10 cellular contexts compared by ENCODE assay signal in genomic region chr6:21597243-21597682, GRCh38. TPM values are rescaled to one million over a fixed set of nuclear protein-coding genes. Genes with fewer than 3 reads are reported as not detected.
DNase-seq lines count a peak whose midpoint lies in the region; ATAC-seq, FAIRE-seq and TF ChIP-seq lines count a peak whose summit lies in the region.
"Had no signal": no experiment of that assay in that cellular context is flagged by ENCODE, and none has a peak within 500 bp of the region (broad histone marks: within the 10 kb centered on the region; RNA-seq: fewer than 3 reads in every experiment).

No MANE protein-coding gene starts in this region.

- POLR2A ChIA-PET in HepG2 (lab: Yijun Ruan, JAX), result interaction anchor here (1.5 kb wide), 1 partner anchor 10 kb away, joined by 5 read pairs; no protein-coding TSS in a partner anchor

- no peak for FAIRE-seq in HepG2 (lab: Jason Lieb, UNC)
- no peak for FAIRE-seq in GM12892 (lab: Jason Lieb, UNC)

- no peak overlapping the region for H3K9ac ChIP-seq in HepG2 (ENCODE audit: insufficient read depth, low read depth, low read length)

- no peaks in the 10 kb centered on the region for H3K36me3 Mint-ChIP-seq in activated naive CD4-positive, alpha-beta T cell treated with anti-CD3 and anti-CD28 coated beads for 36 hours (ENCODE audit: low read depth)
- peaks cover 2% of the 10 kb centered on the region for H3K36me3 Mint-ChIP-seq in activated naive CD8-positive, alpha-beta T cell treated with anti-CD3 and anti-CD28 coated beads, Interleukin-2, amount 50 U/mL, for 24 hours (ENCODE audit: low read depth)

- H3K27ac ChIP-seq in HepG2 (ENCODE audit: extremely low read length, insufficient read depth, low read length) (no peak overlapping the region), transverse colon (peak overlapping the region; percentile 91 to 98 (median 96))
- H3K27ac ChIP-seq: HL-60 had no signal

- TF ChIP-seq POLR2A in HepG2 (IDR thresholded peaks at IDR 0.05; ENCODE audit: insufficient read depth in 1 of 2, low read depth in 2 of 2, low read length in 2 of 2) (no peak), transverse colon (IDR thresholded peaks at IDR 0.05) (no peak), GM12892 (IDR thresholded peaks at IDR 0.05; ENCODE audit: low read depth, low read length) (no peak)

- BruUV-seq in HepG2 (replicated peaks; lab: Mats Ljungman, UMichigan), result no TSS peak

- H3K4me3 Mint-ChIP-seq in activated naive CD4-positive, alpha-beta T cell treated with anti-CD3 and anti-CD28 coated beads for 36 hours, result peak overlapping the region; percentile 77
- peak overlapping the region; percentile 78 for H3K4me3 Mint-ChIP-seq in activated naive CD8-positive, alpha-beta T cell treated with anti-CD3 and anti-CD28 coated beads, Interleukin-2, amount 50 U/mL, for 24 hours

- no peaks in the 10 kb centered on the region for H3K9me3 ChIP-seq in HepG2 (ENCODE audit: low read length)
- H3K9me3 ChIP-seq in transverse colon, result no peaks in the 10 kb centered on the region

- no peak for TF ChIP-seq CTCF in HepG2 (CRISPR knock-in tag; IDR thresholded peaks at IDR 0.05)
- TF ChIP-seq CTCF in transverse colon (IDR thresholded peaks at IDR 0.05), result no peak

- H3K4me1 ChIP-seq in HepG2 (ENCODE audit: insufficient read depth, low read length), result peaks cover 37% of the 10 kb centered on the region
- H3K4me1 ChIP-seq in transverse colon, result peaks cover 5 to 32% (median 17%) of the 10 kb centered on the region in 4 donors

- H3K4me2 ChIP-seq in HepG2 (ENCODE audit: low read depth, low read length), result peak overlapping the region; percentile 98

- H3K27ac Mint-ChIP-seq in activated naive CD4-positive, alpha-beta T cell treated with anti-CD3 and anti-CD28 coated beads for 36 hours, result no peak overlapping the region
- peak overlapping the region; percentile 80 for H3K27ac Mint-ChIP-seq in activated naive CD8-positive, alpha-beta T cell treated with anti-CD3 and anti-CD28 coated beads, Interleukin-2, amount 50 U/mL, for 24 hours

- H3K36me3 ChIP-seq in HepG2 (replicated peaks in 1 of 2; ENCODE audit: control insufficient read depth in 1 of 2, insufficient read depth in 2 of 2, low read length in 2 of 2) (no peaks in the 10 kb centered on the region), transverse colon (no peaks in the 10 kb centered on the region)

- no peak for TF ChIP-seq RAD21 in HepG2 (CRISPR knock-in tag; IDR thresholded peaks at IDR 0.05)

- H3K4me3 ChIP-seq in HepG2 (replicated peaks in 1 of 3; ENCODE audit: insufficient read depth in 1 of 3, low read depth in 2 of 3, low read length in 3 of 3) (peak overlapping the region in 1 of 3 experiments; percentile 46; a peak in 2 of 6 replicates), transverse colon (peak overlapping the region; percentile 65 to 97 (median 87))

- ATAC-seq in activated naive CD8-positive, alpha-beta T cell treated with anti-CD3 and anti-CD28 coated beads, Interleukin-2, amount 50 U/mL, for 24 hours, result no peak
- ATAC-seq in HepG2 (no peak), GM18517 (IDR thresholded peaks at IDR 0.05; ENCODE audit: unreplicated experiment) (no peak)
- ATAC-seq: activated CD4-positive, CD25-positive, alpha-beta regulatory T cell treated with anti-CD3 and anti-CD28 coated beads, Interleukin-2, amount 50 U/mL, for 24 hours had no signal

- DNase-seq in activated naive CD4-positive, alpha-beta T cell treated with anti-CD3 and anti-CD28 coated beads for 36 hours, result no peak
- no peak for DNase-seq in activated naive CD4-positive, alpha-beta T cell treated with Interleukin-2 at 50 U/mL for 16 hours
- DNase-seq in activated naive CD8-positive, alpha-beta T cell treated with anti-CD3 and anti-CD28 coated beads, Interleukin-2, amount 50 U/mL, for 24 hours, result no peak
- DNase-seq in HepG2 (ENCODE audit: low spot score) (no peak), transverse colon (no peak), GM12892 (ENCODE audit: insufficient read length) (no peak), NCI-H187 treated with DMSO at 0.1 percent for 48 hours (lab: John Stamatoyannopoulos, UW) (no peak)

- peaks cover 22% of the 10 kb centered on the region for H3K4me1 Mint-ChIP-seq in activated naive CD4-positive, alpha-beta T cell treated with anti-CD3 and anti-CD28 coated beads for 36 hours (ENCODE audit: low read depth)
- H3K4me1 Mint-ChIP-seq in activated naive CD8-positive, alpha-beta T cell treated with anti-CD3 and anti-CD28 coated beads, Interleukin-2, amount 50 U/mL, for 24 hours, result peaks cover 31% of the 10 kb centered on the region

- no peak overlapping the region for H2AFZ ChIP-seq in HepG2 (ENCODE audit: low read length)

- peaks cover 56% of the 10 kb centered on the region for H3K27me3 Mint-ChIP-seq in activated naive CD4-positive, alpha-beta T cell treated with anti-CD3 and anti-CD28 coated beads for 36 hours (ENCODE audit: low read depth)
- H3K27me3 Mint-ChIP-seq in activated naive CD8-positive, alpha-beta T cell treated with anti-CD3 and anti-CD28 coated beads, Interleukin-2, amount 50 U/mL, for 24 hours, result peaks cover 54% of the 10 kb centered on the region

- 88% methylated on average over 7 of the region's 7 CpGs for WGBS in HepG2 (ENCODE audit: low lambda C conversion rate)
- WGBS in transverse colon (ENCODE audit: low coverage in 1 of 2), 2 donors, result 11 to 13% methylated on average over 7 of the region's 7 CpGs

- in situ Hi-C loops in HepG2 (cut with HindIII; ENCODE audit: extremely low pct_ligation_motif_present, low pct_unique_long_range_greater_than_20kb) (no loop called here), transverse colon (cut with MboI; ENCODE audit: low pct_ligation_motif_present in 1 of 4, low pct_unique_long_range_greater_than_20kb in 1 of 4, low sequenced_read_pairs in 3 of 4) (loop anchor here in 1 of 4 donors (25.0 kb wide), 1 partner anchor 1035 kb away; no protein-coding TSS in a partner anchor)

- CTCF ChIA-PET in activated naive CD4-positive, alpha-beta T cell treated with anti-CD3 and anti-CD28 coated beads for 36 hours (lab: Charles Lee), result interaction anchor here (0.7 kb wide), 1 partner anchor 56 kb away, joined by 3 read pairs; no protein-coding TSS in a partner anchor
- CTCF ChIA-PET in HepG2 (lab: Yijun Ruan, JAX; ENCODE audit: low intra/inter-chr PET ratio, low total read pairs), result no interaction called here

- no peaks in the 10 kb centered on the region for H3K9me3 Mint-ChIP-seq in activated naive CD4-positive, alpha-beta T cell treated with anti-CD3 and anti-CD28 coated beads for 36 hours
- no peaks in the 10 kb centered on the region for H3K9me3 Mint-ChIP-seq in activated naive CD8-positive, alpha-beta T cell treated with anti-CD3 and anti-CD28 coated beads, Interleukin-2, amount 50 U/mL, for 24 hours

- TF ChIP-seq EP300 in HepG2 (IDR thresholded peaks at IDR 0.05; ENCODE audit: low read depth in 2 of 2, low read length in 2 of 2) (no peak), HepG2 (CRISPR knock-in tag; IDR thresholded peaks at IDR 0.05; ENCODE audit: borderline replicate concordance) (no peak), transverse colon (IDR thresholded peaks at IDR 0.05; ENCODE audit: low read depth) (no peak)

- H3K79me2 ChIP-seq in HepG2 (ENCODE audit: insufficient read depth, low read length), result no peaks in the 10 kb centered on the region

- peaks cover 0 to 34% of the 10 kb centered on the region in 2 experiments; a peak in 3 of 5 replicates for H3K27me3 ChIP-seq in HepG2 (ENCODE audit: control insufficient read depth in 1 of 2, insufficient read depth in 2 of 2, low read length in 2 of 2)
- H3K27me3 ChIP-seq in transverse colon, result no peaks in the 10 kb centered on the region

- intact Hi-C loops in activated naive CD4-positive, alpha-beta T cell treated with anti-CD3 and anti-CD28 coated beads for 36 hours (cut with micrococcal nuclease), result loop anchor here (2.0 to 10.0 kb wide), 5 partner anchors 70 to 1385 kb away; partner anchors contain the start of gene MBOAT1
- intact Hi-C loops in HepG2 (cut with micrococcal nuclease; ENCODE audit: unreplicated experiment), result no loop called here
- intact Hi-C loops in transverse colon (cut with DNase I; ENCODE audit: low total_unique reads), result loop anchor here (5.0 to 10.0 kb wide), 2 partner anchors 70 to 208 kb away; no protein-coding TSS in a partner anchor

- H4K20me1 ChIP-seq in HepG2 (ENCODE audit: insufficient read depth, low read length), result peaks cover 3% of the 10 kb centered on the region; the same call in 1 of the 2 replicates

TF ChIP-seq in HepG2, 621 proteins besides CTCF, POLR2A, EP300 and RAD21 (continues in another document):
- TF ChIP-seq ZNF484 (CRISPR knock-in tag; IDR thresholded peaks at IDR 0.05; ENCODE audit: borderline replicate concordance, low read depth) (no peak), MAX (IDR thresholded peaks at IDR 0.05) (no peak)

RNA-seq across cellular contexts. Expression of gene SOX4, which starts 3.7 kb away (rescaled TPM):
- under 1 TPM; 0.69 to 0.72 TPM for total RNA-seq in activated naive CD4-positive, alpha-beta T cell treated with anti-CD3 and anti-CD28 coated beads for 36 hours
- 3.4 and 3.5 TPM in 2 replicates for total RNA-seq in HepG2 (2016; rRNA removed; fragmentation: Illumina TruSeq; extraction: Trizol)
- 0.18 and 0.20 TPM in 2 replicates for total RNA-seq in HepG2 (2016; cell fraction: cytosol; rRNA removed; fragmentation: Illumina TruSeq; extraction: Trizol; ENCODE audit: low read depth)
- total RNA-seq in HepG2 (2016; cell fraction: insoluble cytoplasmic fraction; rRNA removed; fragmentation: Illumina TruSeq; extraction: Trizol), result 3.4 TPM in 2 replicates
- 1.1 TPM in 2 replicates for total RNA-seq in HepG2 (2016; cell fraction: membrane; rRNA removed; fragmentation: Illumina TruSeq; extraction: Trizol)
- total RNA-seq in HepG2 (2016; cell fraction: nucleus; rRNA removed; fragmentation: Illumina TruSeq; extraction: Trizol), result 2.5 and 2.8 TPM in 2 replicates
- 2.5 and 2.6 TPM in 2 replicates for polyA plus RNA-seq in HepG2 (2011; rRNA removed)
- 1.2 and 1.4 TPM in 2 replicates for polyA plus RNA-seq in HepG2 (2011; cell fraction: cytosol; rRNA removed)
- 2.9 TPM in 2 replicates for polyA plus RNA-seq in HepG2 (2011; cell fraction: nucleus; rRNA removed)
- polyA plus RNA-seq in HepG2 (2012), result 1.4 and 2.9 TPM in 2 replicates
- 0.12 and 0.15 TPM in 2 replicates for polyA plus RNA-seq in HepG2 (2016; cell fraction: cytosol; fragmentation: Illumina TruSeq; extraction: Trizol; ENCODE audit: low read depth)
- 3.1 and 3.8 TPM in 2 replicates for polyA plus RNA-seq in HepG2 (2016; cell fraction: insoluble cytoplasmic fraction; fragmentation: Illumina TruSeq; extraction: Trizol; ENCODE audit: low read depth)
- polyA plus RNA-seq in HepG2 (2016; cell fraction: membrane; fragmentation: Illumina TruSeq; extraction: Trizol; ENCODE audit: low read depth), result 0.39 and 0.47 TPM in 2 replicates
- 4.1 and 4.3 TPM in 2 replicates for polyA plus RNA-seq in HepG2 (2016; cell fraction: nucleus; fragmentation: Illumina TruSeq; extraction: Trizol; ENCODE audit: insufficient read depth, low read depth)
- polyA minus RNA-seq in HepG2 (2011; rRNA and poly(A)+ RNA removed; ENCODE audit: low replicate concordance), result 2.9 and 3.1 TPM in 2 replicates
- polyA minus RNA-seq in HepG2 (2011; cell fraction: cytosol; rRNA and poly(A)+ RNA removed), result 3.3 and 4.1 TPM in 2 replicates
- polyA minus RNA-seq in HepG2 (2011; cell fraction: nucleus; rRNA and poly(A)+ RNA removed), result 2.1 and 3.0 TPM in 2 replicates
- 10 to 100 TPM in 3 of 4 donors, 1 to 10 TPM in 1; 7.5 to 25.3 (median 12.9) TPM for total RNA-seq in transverse colon
- polyA plus RNA-seq in GM12892 (2012; ENCODE audit: missing spikeins), result 23.4 TPM
